8 cellular contexts compared by ENCODE assay signal in the genomic region with DNA sequence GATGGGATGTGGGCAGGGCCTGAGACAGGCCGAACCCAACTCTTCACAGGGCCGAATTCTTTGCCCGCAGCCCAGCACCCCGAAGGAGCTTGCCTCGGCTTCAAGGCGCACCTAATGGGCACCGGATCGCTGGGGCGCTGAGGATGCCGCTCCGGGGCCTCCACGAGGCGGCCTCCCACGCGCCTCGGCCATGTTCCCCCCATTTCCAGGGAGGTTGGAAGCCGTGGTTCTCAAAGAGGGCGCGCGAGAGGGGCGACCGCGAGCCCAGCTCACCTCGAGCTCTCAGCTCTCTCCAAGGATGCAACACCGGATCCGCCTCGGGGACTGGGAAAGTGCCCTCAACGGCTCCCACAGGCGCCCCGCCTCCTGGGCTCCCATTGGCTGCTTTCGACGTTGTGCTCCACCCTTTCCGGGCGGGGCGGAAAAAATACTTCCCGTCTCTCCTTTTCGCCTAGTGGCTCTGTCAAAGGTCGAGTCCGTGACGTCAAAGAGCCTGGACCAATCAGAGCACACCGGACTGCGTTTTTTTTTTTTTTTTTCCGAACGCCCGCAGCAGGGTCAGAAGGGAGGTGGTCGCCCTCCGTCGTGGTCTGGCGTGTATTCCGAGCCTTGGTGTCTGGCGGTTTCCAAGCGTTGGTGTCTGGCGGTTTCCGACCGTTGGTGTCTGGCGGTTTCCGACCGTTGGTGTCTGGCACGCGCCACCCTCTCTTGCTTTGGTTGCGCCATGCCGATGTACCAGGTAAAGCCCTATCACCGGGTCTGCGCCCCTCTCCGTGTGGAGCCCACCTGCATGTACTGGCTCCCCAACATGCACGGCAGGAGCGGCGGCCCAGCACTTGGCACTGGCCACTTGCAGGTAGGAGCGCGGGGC. TPM values are rescaled to one million over a fixed set of nuclear protein-coding genes. Genes with fewer than 3 reads are reported as not detected.
A peak's percentile ranks its signal among the peaks of the same experiment; 100 is the strongest.
DNase-seq lines count a peak whose midpoint lies in the region; ATAC-seq and TF ChIP-seq lines count a peak whose summit lies in the region.
"Not testable (repeated sequence)": the region's sequence is repeated elsewhere in the genome, so short reads cannot be mapped to it uniquely, and the experiment has no call there.

No MANE protein-coding gene starts in this region.

- H3K4me1 ChIP-seq in left ventricle myocardium inferior; thoracic aorta (ENCODE audit: control insufficient read depth in 1 of 2, low read depth in 2 of 2): not testable (repeated sequence)

- TF ChIP-seq CTCF in activated CD8-positive, alpha-beta T cell treated with anti-CD3 and anti-CD28 coated beads for 36 hours (IDR thresholded peaks at IDR 0.05); brain microvascular endothelial cell (IDR thresholded peaks at IDR 0.05; ENCODE audit: low read depth, low read length, missing control alignments); left ventricle myocardium inferior (IDR thresholded peaks at IDR 0.05; ENCODE audit: borderline replicate concordance); thoracic aorta (IDR thresholded peaks at IDR 0.05): not testable (repeated sequence)

- not testable (repeated sequence) for H3K4me1 Mint-ChIP-seq in activated CD8-positive, alpha-beta T cell treated with anti-CD3 and anti-CD28 coated beads for 36 hours (ENCODE audit: low read depth)

- peak overlapping the region; percentile 77 for H3K4me3 Mint-ChIP-seq in activated CD8-positive, alpha-beta T cell treated with anti-CD3 and anti-CD28 coated beads for 36 hours

- not testable (repeated sequence) for H3K9me3 Mint-ChIP-seq in activated CD8-positive, alpha-beta T cell treated with anti-CD3 and anti-CD28 coated beads for 36 hours

- H3K36me3 ChIP-seq in MG63; brain microvascular endothelial cell (replicated peaks); left ventricle myocardium inferior; thoracic aorta: not testable (repeated sequence)

- not testable (repeated sequence) for H3K27me3 Mint-ChIP-seq in activated CD8-positive, alpha-beta T cell treated with anti-CD3 and anti-CD28 coated beads for 36 hours

- not testable (repeated sequence) for H3K36me3 Mint-ChIP-seq in activated CD8-positive, alpha-beta T cell treated with anti-CD3 and anti-CD28 coated beads for 36 hours (ENCODE audit: low read depth)

- H3K27ac Mint-ChIP-seq in activated CD8-positive, alpha-beta T cell treated with anti-CD3 and anti-CD28 coated beads for 36 hours, result peak overlapping the region; percentile 92

- peak; percentile 55 for ATAC-seq in GM18870 (IDR thresholded peaks at IDR 0.05; ENCODE audit: unreplicated experiment)
- peak; percentile 55 for ATAC-seq in HG02623 (IDR thresholded peaks at IDR 0.05; ENCODE audit: unreplicated experiment)
- peak; percentile 83 for ATAC-seq in activated CD8-positive, alpha-beta T cell treated with anti-CD3 and anti-CD28 coated beads for 36 hours
- ATAC-seq in thoracic aorta (ENCODE audit: insufficient number of reproducible peaks, low FRiP score, low read depth), result peak; percentile 43

- DNase-seq in MG63, result peak; percentile 31
- peak; percentile 71 for DNase-seq in activated CD8-positive, alpha-beta T cell treated with anti-CD3 and anti-CD28 coated beads for 36 hours
- DNase-seq in brain microvascular endothelial cell; thoracic aorta (ENCODE audit: low spot score): not testable (repeated sequence)
- DNase-seq in left ventricle myocardium inferior, result peak; percentile 1
- DNase-seq in posterior vena cava (ENCODE audit: low spot score), result peak; percentile 58

- H3K4me3 ChIP-seq in MG63 (peak overlapping the region; percentile 51), brain microvascular endothelial cell (ENCODE audit: low read depth, low read length) (peak overlapping the region; percentile 52), left ventricle myocardium inferior (peak overlapping the region; percentile 40), thoracic aorta (peak overlapping the region; percentile 65)

- in situ Hi-C loops in brain microvascular endothelial cell (cut with HindIII; ENCODE audit: low pct_ligation_motif_present, low sequenced_read_pairs), result not testable (repeated sequence)

- H3K27me3 ChIP-seq in MG63; brain microvascular endothelial cell (replicated peaks); left ventricle myocardium inferior (ENCODE audit: low read depth); thoracic aorta (replicated peaks; ENCODE audit: insufficient read depth): not testable (repeated sequence)

- CTCF ChIA-PET in activated CD8-positive, alpha-beta T cell treated with anti-CD3 and anti-CD28 coated beads for 36 hours (lab: Charles Lee), result not testable (repeated sequence)

- intact Hi-C loops in activated CD8-positive, alpha-beta T cell treated with anti-CD3 and anti-CD28 coated beads for 36 hours (cut with micrococcal nuclease); left ventricle myocardium inferior (cut with micrococcal nuclease); posterior vena cava (cut with DNase I): not testable (repeated sequence)

- H3K27ac ChIP-seq in brain microvascular endothelial cell, result not testable (repeated sequence)
- H3K27ac ChIP-seq in left ventricle myocardium inferior (replicated peaks), result peak overlapping the region; percentile 40
- peak overlapping the region in 1 of 2 donors; percentile 52 for H3K27ac ChIP-seq in thoracic aorta

- not testable (repeated sequence) for H3K9me3 ChIP-seq in MG63; left ventricle myocardium inferior (replicated peaks); thoracic aorta

- POLR2A ChIA-PET in activated CD8-positive, alpha-beta T cell treated with anti-CD3 and anti-CD28 coated beads for 36 hours (lab: Charles Lee), result not testable (repeated sequence)

RNA-seq across cellular contexts. Expression of gene TRIM73, which starts 36.5 kb away (rescaled TPM):
- total RNA-seq in MG63 (2014; rRNA removed; shearing (Covaris generic); ENCODE audit: low replicate concordance), result 0.20 TPM in 1 of 2 replicates, not detected in the other
- total RNA-seq in activated CD8-positive, alpha-beta T cell treated with anti-CD3 and anti-CD28 coated beads for 36 hours, result 1 to 10 TPM; 4.1 to 6.4 TPM
- total RNA-seq in left ventricle myocardium inferior, result 1.4 TPM
- 1 to 10 TPM; 1.9 to 2.9 TPM for total RNA-seq in posterior vena cava
- total RNA-seq in thoracic aorta, result 1 to 10 TPM; 2.2 to 2.5 TPM
